ENCODE assay signal across 30 cellular contexts in genomic region chr5:119112151-119112550, GRCh38.
"Had no signal": no experiment of that assay in that cellular context is flagged by ENCODE, and none has a peak within 500 bp of the region (broad histone marks: within the 10 kb centered on the region; RNA-seq: fewer than 3 reads in every experiment).

No MANE protein-coding gene starts in this region.

- H3K27ac ChIP-seq: ascending aorta, breast epithelium, cardiac muscle cell, coronary artery, dorsolateral prefrontal cortex, epithelial cell of prostate, esophagus squamous epithelium, gastroesophageal sphincter, heart right ventricle had no signal

- H3K27me3 ChIP-seq: ascending aorta, breast epithelium, cardiac muscle cell, dorsolateral prefrontal cortex, esophagus squamous epithelium, gastroesophageal sphincter, heart right ventricle had no signal

- H3K9me3 ChIP-seq: ascending aorta, breast epithelium, esophagus squamous epithelium, gastroesophageal sphincter, heart right ventricle had no signal

- H3K27me3 Mint-ChIP-seq: activated CD4-positive, alpha-beta memory T cell treated with anti-CD3 and anti-CD28 coated beads for 36 hours; activated CD4-positive, alpha-beta T cell treated with anti-CD3 and anti-CD28 coated beads for 36 hours; activated CD4-positive, alpha-beta T cell treated with anti-CD3 and anti-CD28 coated beads, Interleukin-2, amount 10 ng/mL, durations not matched to agents 24 days and 14 days; activated CD8-positive, alpha-beta memory T cell treated with anti-CD3 and anti-CD28 coated beads, Interleukin-2, amount 10 ng/mL, durations not matched to agents 7 days and 5 days; activated naive CD8-positive, alpha-beta T cell treated with anti-CD3 and anti-CD28 coated beads, Interleukin-2, amount 10 ng/mL, durations not matched to agents 7 days and 5 days; activated T-helper 17 cell treated with anti-CD3 and anti-CD28 coated beads, Interleukin-2, amount 50 U/mL, for 72 hours; brain; dendritic cell treated with granulocyte-macrophage colony-stimulating factor and Interleukin-4, amounts not matched to agents 40 ng/mL and 50 ng/mL, for 4 days had no signal

- H3K4me1 Mint-ChIP-seq: activated CD4-positive, alpha-beta T cell treated with anti-CD3 and anti-CD28 coated beads for 36 hours; activated CD4-positive, alpha-beta T cell treated with anti-CD3 and anti-CD28 coated beads, Interleukin-2, amount 10 ng/mL, durations not matched to agents 24 days and 14 days; activated CD8-positive, alpha-beta memory T cell treated with anti-CD3 and anti-CD28 coated beads, Interleukin-2, amount 10 ng/mL, durations not matched to agents 7 days and 5 days; activated T-helper 17 cell treated with anti-CD3 and anti-CD28 coated beads, Interleukin-2, amount 50 U/mL, for 72 hours; brain had no signal

- H3K4me3 ChIP-seq: ascending aorta, breast epithelium, cardiac muscle cell, coronary artery, dorsolateral prefrontal cortex, esophagus squamous epithelium, gastroesophageal sphincter, heart right ventricle had no signal

- DNase-seq: activated CD4-positive, alpha-beta memory T cell treated with anti-CD3 and anti-CD28 coated beads for 36 hours; activated CD4-positive, alpha-beta T cell treated with anti-CD3 and anti-CD28 coated beads for 36 hours; activated CD4-positive, CD25-positive, alpha-beta regulatory T cell; activated CD4-positive, CD25-positive, alpha-beta regulatory T cell treated with anti-CD3 and anti-CD28 coated beads, Interleukin-2, amount 50 U/mL, for 72 hours; activated CD8-positive, alpha-beta memory T cell treated with anti-CD3 and anti-CD28 coated beads, Interleukin-2, amount 10 ng/mL, durations not matched to agents 7 days and 5 days; activated CD8-positive, alpha-beta memory T cell treated with anti-CD3 and anti-CD28 coated beads, Interleukin-2, amount 50 U/mL, for 4 hours; activated CD8-positive, alpha-beta T cell treated with anti-CD3 and anti-CD28 coated beads, Interleukin-2, amount 10 ng/mL, durations not matched to agents 7 days and 5 days; activated effector memory CD4-positive, alpha-beta T cell treated with Interleukin-2 at 50 U/mL for 16 hours; activated gamma-delta T cell treated with Interleukin-2 at 50 U/mL for 16 hours; activated naive CD4-positive, alpha-beta T cell treated with anti-CD3 and anti-CD28 coated beads, Interleukin-2, amount 50 U/mL, for 16 hours; activated naive CD4-positive, alpha-beta T cell treated with Interleukin-2 at 50 U/mL for 16 hours; activated naive CD8-positive, alpha-beta T cell treated with anti-CD3 and anti-CD28 coated beads, Interleukin-2, amount 10 ng/mL, durations not matched to agents 7 days and 5 days; activated T-cell treated with anti-CD3 and anti-CD28 coated beads, Interleukin-2, amount 50 U/mL, for 1 hour; central memory CD4-positive, alpha-beta T cell; dorsolateral prefrontal cortex; effector memory CD4-positive, alpha-beta T cell; esophagus squamous epithelium; foreskin melanocyte; heart right ventricle; T-helper 2 cell had no signal

- H3K27ac Mint-ChIP-seq: activated CD4-positive, alpha-beta memory T cell treated with anti-CD3 and anti-CD28 coated beads for 36 hours; activated CD4-positive, alpha-beta T cell treated with anti-CD3 and anti-CD28 coated beads for 36 hours; activated CD4-positive, alpha-beta T cell treated with anti-CD3 and anti-CD28 coated beads, Interleukin-2, amount 10 ng/mL, durations not matched to agents 24 days and 14 days; activated CD8-positive, alpha-beta memory T cell treated with anti-CD3 and anti-CD28 coated beads, Interleukin-2, amount 10 ng/mL, durations not matched to agents 7 days and 5 days; activated CD8-positive, alpha-beta T cell treated with anti-CD3 and anti-CD28 coated beads, Interleukin-2, amount 10 ng/mL, durations not matched to agents 7 days and 5 days; activated naive CD8-positive, alpha-beta T cell treated with anti-CD3 and anti-CD28 coated beads, Interleukin-2, amount 10 ng/mL, durations not matched to agents 7 days and 5 days; activated T-helper 17 cell treated with anti-CD3 and anti-CD28 coated beads, Interleukin-2, amount 50 U/mL, for 72 hours; brain; dendritic cell treated with granulocyte-macrophage colony-stimulating factor and Interleukin-4, amounts not matched to agents 40 ng/mL and 50 ng/mL, for 4 days had no signal

- H3K4me3 Mint-ChIP-seq: activated CD4-positive, alpha-beta memory T cell treated with anti-CD3 and anti-CD28 coated beads for 36 hours; activated CD4-positive, alpha-beta T cell treated with anti-CD3 and anti-CD28 coated beads for 36 hours; activated CD4-positive, alpha-beta T cell treated with anti-CD3 and anti-CD28 coated beads, Interleukin-2, amount 10 ng/mL, durations not matched to agents 24 days and 14 days; activated CD8-positive, alpha-beta memory T cell treated with anti-CD3 and anti-CD28 coated beads, Interleukin-2, amount 10 ng/mL, durations not matched to agents 7 days and 5 days; activated CD8-positive, alpha-beta T cell treated with anti-CD3 and anti-CD28 coated beads, Interleukin-2, amount 10 ng/mL, durations not matched to agents 7 days and 5 days; activated naive CD8-positive, alpha-beta T cell treated with anti-CD3 and anti-CD28 coated beads, Interleukin-2, amount 10 ng/mL, durations not matched to agents 7 days and 5 days; activated T-helper 17 cell treated with anti-CD3 and anti-CD28 coated beads, Interleukin-2, amount 50 U/mL, for 72 hours; brain; dendritic cell treated with granulocyte-macrophage colony-stimulating factor and Interleukin-4, amounts not matched to agents 40 ng/mL and 50 ng/mL, for 4 days had no signal

- H3K9me3 Mint-ChIP-seq: activated CD4-positive, alpha-beta memory T cell treated with anti-CD3 and anti-CD28 coated beads for 36 hours; activated CD4-positive, alpha-beta T cell treated with anti-CD3 and anti-CD28 coated beads, Interleukin-2, amount 10 ng/mL, durations not matched to agents 24 days and 14 days; activated naive CD8-positive, alpha-beta T cell treated with anti-CD3 and anti-CD28 coated beads, Interleukin-2, amount 10 ng/mL, durations not matched to agents 7 days and 5 days; activated T-helper 17 cell treated with anti-CD3 and anti-CD28 coated beads, Interleukin-2, amount 50 U/mL, for 72 hours; brain; dendritic cell treated with granulocyte-macrophage colony-stimulating factor and Interleukin-4, amounts not matched to agents 40 ng/mL and 50 ng/mL, for 4 days had no signal

- H3K36me3 ChIP-seq: breast epithelium had no signal

- ATAC-seq: activated CD4-positive, alpha-beta T cell treated with anti-CD3 and anti-CD28 coated beads for 36 hours; activated CD8-positive, alpha-beta memory T cell treated with anti-CD3 and anti-CD28 coated beads, Interleukin-2, amount 10 ng/mL, durations not matched to agents 7 days and 5 days; activated CD8-positive, alpha-beta T cell treated with anti-CD3 and anti-CD28 coated beads, Interleukin-2, amount 10 ng/mL, durations not matched to agents 7 days and 5 days; activated T-helper 17 cell treated with anti-CD3 and anti-CD28 coated beads, Interleukin-2, amount 50 U/mL, for 72 hours; gastroesophageal sphincter; heart right ventricle had no signal

- H3K4me1 ChIP-seq: ascending aorta, breast epithelium, esophagus squamous epithelium, gastroesophageal sphincter, heart right ventricle had no signal
